In the genomic region with DNA sequence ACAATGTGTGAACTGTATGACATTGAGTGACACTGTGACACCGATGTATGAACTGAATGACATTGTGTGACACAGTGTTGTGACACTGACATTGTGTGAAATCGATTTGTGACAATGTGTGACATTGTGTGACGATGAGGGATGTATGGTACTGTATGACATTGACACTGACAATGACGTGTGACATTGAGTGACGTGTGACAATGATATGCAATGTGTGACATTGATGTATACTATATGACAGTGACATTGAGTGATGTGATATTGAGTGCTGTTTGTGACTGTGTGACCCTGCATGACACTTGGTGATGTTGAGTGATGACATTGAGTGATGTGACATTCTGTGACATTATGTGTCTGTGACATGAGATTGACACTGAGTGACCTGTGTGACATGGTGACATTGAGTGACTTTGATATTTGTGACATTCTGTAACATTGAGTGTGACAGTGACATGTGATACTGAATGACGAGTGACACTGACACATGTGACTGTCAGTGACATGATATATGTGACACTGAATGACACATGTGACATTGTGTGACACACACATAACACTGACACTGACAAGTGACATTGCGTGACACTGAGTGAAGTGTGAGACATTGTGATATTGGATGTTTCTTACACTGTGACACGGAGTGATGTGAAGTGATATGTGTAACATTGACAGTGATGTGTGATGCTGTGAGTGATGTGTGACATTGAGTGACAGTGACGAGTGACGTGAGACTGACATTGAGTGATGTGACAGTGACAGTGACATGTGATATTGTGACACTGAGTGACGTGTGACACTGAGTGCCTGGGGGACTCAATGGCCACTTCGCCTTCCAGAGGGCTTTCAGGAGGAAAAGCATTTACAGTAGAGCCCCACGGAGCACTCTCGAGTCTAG, we compare ENCODE assay signal across 18 cellular contexts.
"Had no signal": no experiment of that assay in that cellular context is flagged by ENCODE, and none has a peak within 500 bp of the region (broad histone marks: within the 10 kb centered on the region; RNA-seq: fewer than 3 reads in every experiment).

No MANE protein-coding gene starts in this region.

- H3K36me3 ChIP-seq: gastroesophageal sphincter, WERI-Rb-1 had no signal

- DNase-seq: activated CD4-positive, alpha-beta T cell treated with anti-CD3 and anti-CD28 coated beads for 36 hours; activated CD8-positive, alpha-beta memory T cell treated with anti-CD3 and anti-CD28 coated beads, Interleukin-2, amount 50 U/mL, for 4 hours; activated CD8-positive, alpha-beta T cell treated with anti-CD3 and anti-CD28 coated beads, Interleukin-2, amount 10 ng/mL, durations not matched to agents 7 days and 5 days; activated gamma-delta T cell treated with Interleukin-2 at 50 U/mL for 16 hours; activated naive CD8-positive, alpha-beta T cell treated with anti-CD3 and anti-CD28 coated beads, Interleukin-2, amount 10 ng/mL, durations not matched to agents 7 days and 5 days; anterior cingulate cortex; brain microvascular endothelial cell; effector CD8-positive, alpha-beta T cell; heart right ventricle; left colon; mammary epithelial cell; naive B cell; stimulated activated CD4-positive, alpha-beta T cell treated with anti-CD3 and anti-CD28 coated beads, Interleukin-4, amount 100 ng/mL, for 24 hours; stimulated activated naive CD4-positive, alpha-beta T cell treated with Interleukin-2 at 50 U/mL for 16 hours; trophoblast cell; WERI-Rb-1 had no signal

- H3K9me3 ChIP-seq: gastroesophageal sphincter, heart right ventricle had no signal

- FAIRE-seq: small intestine had no signal

- H3K4me3 ChIP-seq: gastroesophageal sphincter, heart right ventricle had no signal

- H3K27ac ChIP-seq: brain microvascular endothelial cell, gastroesophageal sphincter, WERI-Rb-1 had no signal

- ATAC-seq: activated CD4-positive, alpha-beta T cell treated with anti-CD3 and anti-CD28 coated beads for 36 hours; activated CD8-positive, alpha-beta T cell treated with anti-CD3 and anti-CD28 coated beads, Interleukin-2, amount 10 ng/mL, durations not matched to agents 7 days and 5 days; gastroesophageal sphincter; left colon had no signal

- H3K27me3 ChIP-seq: brain microvascular endothelial cell, gastroesophageal sphincter, heart right ventricle had no signal
